12 cellular contexts compared by ENCODE assay signal in the genomic region with DNA sequence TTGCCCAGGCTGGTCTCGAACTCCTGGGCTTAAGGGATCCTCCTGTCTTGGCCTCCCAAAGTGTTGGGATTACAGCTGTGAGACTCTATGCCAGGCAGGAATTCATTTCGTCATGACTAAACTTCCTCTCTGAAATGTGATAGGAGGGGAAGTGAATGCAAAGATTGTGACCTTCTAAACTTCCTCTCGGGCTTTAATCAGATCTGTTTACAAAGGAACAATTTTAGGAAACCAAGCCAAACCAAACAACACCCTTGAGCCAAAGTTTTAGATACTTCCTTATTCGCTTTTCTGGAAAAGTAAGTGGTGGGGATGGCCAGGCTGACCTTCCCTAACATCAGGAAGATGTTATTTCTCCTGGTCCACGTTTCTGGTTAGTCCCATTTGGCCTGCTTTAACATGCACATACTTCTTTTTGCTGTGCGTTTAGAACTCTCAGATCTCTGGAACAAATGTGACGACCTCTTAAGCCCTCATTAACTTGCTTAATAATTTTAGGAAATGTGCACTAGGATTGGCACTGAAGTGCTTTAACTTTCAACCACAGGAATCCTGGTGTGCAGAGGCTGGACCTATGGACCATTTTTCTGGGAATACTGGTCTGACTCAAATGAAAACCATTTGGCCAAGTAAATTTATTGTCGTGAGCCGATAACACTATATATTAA. TPM values are rescaled to one million over a fixed set of nuclear protein-coding genes. Genes with fewer than 3 reads are reported as not detected.
DNase-seq lines count a peak whose midpoint lies in the region; ATAC-seq and TF ChIP-seq lines count a peak whose summit lies in the region.
"Had no signal": no experiment of that assay in that cellular context is flagged by ENCODE, and none has a peak within 500 bp of the region (broad histone marks: within the 10 kb centered on the region; RNA-seq: fewer than 3 reads in every experiment).

No MANE protein-coding gene starts in this region.

- no peaks in the 10 kb centered on the region for H3K36me3 ChIP-seq in A673 (ENCODE audit: insufficient read depth, low read length, poor library complexity, severe bottlenecking)
- H3K36me3 ChIP-seq in breast epithelium = no peaks in the 10 kb centered on the region
- peaks cover 0 to 2% (median 0%) of the 10 kb centered on the region in 4 donors for H3K36me3 ChIP-seq in liver (ENCODE audit: control insufficient read depth in 4 of 4, insufficient read depth in 3 of 4, low read depth in 1 of 4, low read length in 3 of 4)
- H3K36me3 ChIP-seq: BE2C had no signal

- no peak overlapping the region for H3K4me3 ChIP-seq in A673 (ENCODE audit: low read depth, low read length, poor library complexity, severe bottlenecking)
- no peak overlapping the region for H3K4me3 ChIP-seq in breast epithelium
- H3K4me3 ChIP-seq in liver (ENCODE audit: low read depth in 1 of 3, low read length in 3 of 3) = no peak overlapping the region

- CTCF ChIA-PET in A673 (lab: Charles Lee) = no interaction called here

- no peak for TF ChIP-seq RAD21 in liver (IDR thresholded peaks at IDR 0.05)

- no peaks in the 10 kb centered on the region for H3K4me1 ChIP-seq in A673 (ENCODE audit: insufficient read depth, low read length, poor library complexity, severe bottlenecking)
- H3K4me1 ChIP-seq in breast epithelium = no peaks in the 10 kb centered on the region
- H3K4me1 ChIP-seq in liver (ENCODE audit: control insufficient read depth in 4 of 4, insufficient read depth in 4 of 4, low read length in 3 of 4) = peaks cover 2 to 12% (median 9%) of the 10 kb centered on the region in 4 donors
- H3K4me1 ChIP-seq: BE2C had no signal

- POLR2A ChIA-PET in A673 (lab: Charles Lee; ENCODE audit: low non-redundant PET) = no interaction called here

- H3K9me3 ChIP-seq in A673 (ENCODE audit: low read depth, low read length, poor library complexity, severe bottlenecking) = no peaks in the 10 kb centered on the region
- no peaks in the 10 kb centered on the region for H3K9me3 ChIP-seq in breast epithelium
- no peaks in the 10 kb centered on the region for H3K9me3 ChIP-seq in liver (ENCODE audit: control insufficient read depth in 4 of 4, low read length in 3 of 4)
- H3K9me3 ChIP-seq: BE2C had no signal

- TF ChIP-seq CTCF in A673 (conservative IDR thresholded peaks at IDR 0.05; ENCODE audit: low read depth, low read length) = no peak
- TF ChIP-seq CTCF in breast epithelium (IDR thresholded peaks at IDR 0.05) = no peak
- TF ChIP-seq CTCF in liver (IDR thresholded peaks at IDR 0.05; ENCODE audit: low read depth, low read length, missing input control) = no peak

- H3K27ac ChIP-seq in A673 (ENCODE audit: low read depth, low read length, poor library complexity, severe bottlenecking) = no peak overlapping the region
- H3K27ac ChIP-seq in breast epithelium = peak overlapping the region; percentile 4 to 48
- no peak overlapping the region for H3K27ac ChIP-seq in liver (ENCODE audit: low read depth in 1 of 2, low read length in 2 of 2)

- no peak for TF ChIP-seq POLR2A in breast epithelium (IDR thresholded peaks at IDR 0.05)

- WGBS in liver = 33% methylated on average over 9 of the region's 9 CpGs

- ATAC-seq in HG02588 (IDR thresholded peaks at IDR 0.05; ENCODE audit: unreplicated experiment) = no peak
- ATAC-seq in HG02571 (IDR thresholded peaks at IDR 0.05; ENCODE audit: unreplicated experiment) = no peak

- DNase-seq in A673 (ENCODE audit: low spot score) = peak; percentile 23
- peak; percentile 81 for DNase-seq in LHCN-M2 (ENCODE audit: low read depth)
- DNase-seq in breast epithelium (ENCODE audit: low spot score in 2 of 2) = no peak
- DNase-seq in activated CD4-positive, alpha-beta T cell treated with anti-CD3 and anti-CD28 coated beads, Interleukin-2, amount 50 U/mL, for 48 hours = no peak
- no peak for DNase-seq in stimulated activated CD4-positive, alpha-beta T cell treated with anti-CD3 and anti-CD28 coated beads, Interleukin-4, amount 100 ng/mL, for 24 hours
- DNase-seq: BE2C, GOT3, hippocampal formation, occipital lobe had no signal

- H3K9ac ChIP-seq in liver (ENCODE audit: low read depth in 1 of 2, low read length in 2 of 2) = no peak overlapping the region

- no peaks in the 10 kb centered on the region for H3K27me3 ChIP-seq in A673 (replicated peaks; ENCODE audit: insufficient read depth, low read depth, low read length, poor library complexity)
- no peaks in the 10 kb centered on the region for H3K27me3 ChIP-seq in breast epithelium
- no peaks in the 10 kb centered on the region for H3K27me3 ChIP-seq in liver (ENCODE audit: control insufficient read depth in 4 of 4, insufficient read depth in 4 of 4, low read length in 3 of 4)
- H3K27me3 ChIP-seq: BE2C had no signal

- BruUV-seq in A673 (replicated peaks; lab: Mats Ljungman, UMichigan) = no TSS peak

- intact Hi-C loops in A673 (cut with micrococcal nuclease; ENCODE audit: unreplicated experiment) = no loop called here
- intact Hi-C loops in breast epithelium (cut with DNase I; ENCODE audit: low total_unique reads) = no loop called here

TF ChIP-seq in liver, 16 proteins besides CTCF, POLR2A, EP300 and RAD21:
- TF ChIP-seq EGR1 (IDR thresholded peaks at IDR 0.05; ENCODE audit: low read depth in 2 of 2) = peak; percentile 32 to 45
- TF ChIP-seq RXRA (IDR thresholded peaks at IDR 0.05) = peak in 1 of 2 donors; percentile 42
- TF ChIP-seq GABPA (IDR thresholded peaks at IDR 0.05 in 1 of 2, conservative IDR thresholded peaks at IDR 0.05 in 1 of 2) = no peak
- TF ChIP-seq, protein P1, sequence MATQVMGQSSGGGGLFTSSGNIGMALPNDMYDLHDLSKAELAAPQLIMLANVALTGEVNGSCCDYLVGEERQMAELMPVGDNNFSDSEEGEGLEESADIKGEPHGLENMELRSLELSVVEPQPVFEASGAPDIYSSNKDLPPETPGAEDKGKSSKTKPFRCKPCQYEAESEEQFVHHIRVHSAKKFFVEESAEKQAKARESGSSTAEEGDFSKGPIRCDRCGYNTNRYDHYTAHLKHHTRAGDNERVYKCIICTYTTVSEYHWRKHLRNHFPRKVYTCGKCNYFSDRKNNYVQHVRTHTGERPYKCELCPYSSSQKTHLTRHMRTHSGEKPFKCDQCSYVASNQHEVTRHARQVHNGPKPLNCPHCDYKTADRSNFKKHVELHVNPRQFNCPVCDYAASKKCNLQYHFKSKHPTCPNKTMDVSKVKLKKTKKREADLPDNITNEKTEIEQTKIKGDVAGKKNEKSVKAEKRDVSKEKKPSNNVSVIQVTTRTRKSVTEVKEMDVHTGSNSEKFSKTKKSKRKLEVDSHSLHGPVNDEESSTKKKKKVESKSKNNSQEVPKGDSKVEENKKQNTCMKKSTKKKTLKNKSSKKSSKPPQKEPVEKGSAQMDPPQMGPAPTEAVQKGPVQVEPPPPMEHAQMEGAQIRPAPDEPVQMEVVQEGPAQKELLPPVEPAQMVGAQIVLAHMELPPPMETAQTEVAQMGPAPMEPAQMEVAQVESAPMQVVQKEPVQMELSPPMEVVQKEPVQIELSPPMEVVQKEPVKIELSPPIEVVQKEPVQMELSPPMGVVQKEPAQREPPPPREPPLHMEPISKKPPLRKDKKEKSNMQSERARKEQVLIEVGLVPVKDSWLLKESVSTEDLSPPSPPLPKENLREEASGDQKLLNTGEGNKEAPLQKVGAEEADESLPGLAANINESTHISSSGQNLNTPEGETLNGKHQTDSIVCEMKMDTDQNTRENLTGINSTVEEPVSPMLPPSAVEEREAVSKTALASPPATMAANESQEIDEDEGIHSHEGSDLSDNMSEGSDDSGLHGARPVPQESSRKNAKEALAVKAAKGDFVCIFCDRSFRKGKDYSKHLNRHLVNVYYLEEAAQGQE (IDR thresholded peaks at IDR 0.05) = no peak
- TF ChIP-seq, protein P2, sequence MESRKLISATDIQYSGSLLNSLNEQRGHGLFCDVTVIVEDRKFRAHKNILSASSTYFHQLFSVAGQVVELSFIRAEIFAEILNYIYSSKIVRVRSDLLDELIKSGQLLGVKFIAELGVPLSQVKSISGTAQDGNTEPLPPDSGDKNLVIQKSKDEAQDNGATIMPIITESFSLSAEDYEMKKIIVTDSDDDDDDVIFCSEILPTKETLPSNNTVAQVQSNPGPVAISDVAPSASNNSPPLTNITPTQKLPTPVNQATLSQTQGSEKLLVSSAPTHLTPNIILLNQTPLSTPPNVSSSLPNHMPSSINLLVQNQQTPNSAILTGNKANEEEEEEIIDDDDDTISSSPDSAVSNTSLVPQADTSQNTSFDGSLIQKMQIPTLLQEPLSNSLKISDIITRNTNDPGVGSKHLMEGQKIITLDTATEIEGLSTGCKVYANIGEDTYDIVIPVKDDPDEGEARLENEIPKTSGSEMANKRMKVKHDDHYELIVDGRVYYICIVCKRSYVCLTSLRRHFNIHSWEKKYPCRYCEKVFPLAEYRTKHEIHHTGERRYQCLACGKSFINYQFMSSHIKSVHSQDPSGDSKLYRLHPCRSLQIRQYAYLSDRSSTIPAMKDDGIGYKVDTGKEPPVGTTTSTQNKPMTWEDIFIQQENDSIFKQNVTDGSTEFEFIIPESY (IDR thresholded peaks at IDR 0.05) = no peak
- no peak for TF ChIP-seq JUND (IDR thresholded peaks at IDR 0.05)
- no peak for TF ChIP-seq YY1 (IDR thresholded peaks at IDR 0.05)
- TF ChIP-seq FOXA2 (IDR thresholded peaks at IDR 0.05) = no peak
- TF ChIP-seq, protein P3, sequence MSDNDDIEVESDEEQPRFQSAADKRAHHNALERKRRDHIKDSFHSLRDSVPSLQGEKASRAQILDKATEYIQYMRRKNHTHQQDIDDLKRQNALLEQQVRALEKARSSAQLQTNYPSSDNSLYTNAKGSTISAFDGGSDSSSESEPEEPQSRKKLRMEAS (IDR thresholded peaks at IDR 0.05) = peak; percentile 64
- no peak for TF ChIP-seq HNF4A (conservative IDR thresholded peaks at IDR 0.05)
- no peak for TF ChIP-seq HNF4G (IDR thresholded peaks at IDR 0.05)
- TF ChIP-seq NR2F2 (IDR thresholded peaks at IDR 0.05) = peak; percentile 89
- no peak for TF ChIP-seq FOXA1 (IDR thresholded peaks at IDR 0.05)
- TF ChIP-seq, protein P4, sequence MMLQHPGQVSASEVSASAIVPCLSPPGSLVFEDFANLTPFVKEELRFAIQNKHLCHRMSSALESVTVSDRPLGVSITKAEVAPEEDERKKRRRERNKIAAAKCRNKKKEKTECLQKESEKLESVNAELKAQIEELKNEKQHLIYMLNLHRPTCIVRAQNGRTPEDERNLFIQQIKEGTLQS (IDR thresholded peaks at IDR 0.05) = no peak
- peak; percentile 42 for TF ChIP-seq SP1 (IDR thresholded peaks at IDR 0.05)
- TF ChIP-seq TAF1 (conservative IDR thresholded peaks at IDR 0.05) = no peak

RNA-seq across cellular contexts. Expression of a gene that starts 33.2 kb away (rescaled TPM):
- total RNA-seq in A673 (2021) (138 and 142 TPM in 2 replicates), LHCN-M2 (2014; rRNA removed) (112 and 124 TPM in 2 replicates), breast epithelium (100 to 1,000 TPM; 108 to 150 (median 136) TPM), liver (10 to 100 TPM; 26.0 to 57.6 TPM)
- polyA plus RNA-seq in LHCN-M2 (2012) = 9.2 TPM
- polyA plus RNA-seq in liver = 10 to 100 TPM; 12.5 to 17.9 TPM

RNA-seq across cellular contexts. Expression of a gene that starts 59.4 kb away (rescaled TPM):
- total RNA-seq in A673 (2021) = not detected in 2 replicates
- not detected in 2 replicates for total RNA-seq in LHCN-M2 (2014; rRNA removed)
- not detected for polyA plus RNA-seq in LHCN-M2 (2012)
- total RNA-seq in breast epithelium = 1 to 10 TPM in 1 of 3 donors, under 1 TPM in 1, not detected in 1; 0.33 to 1.2 TPM
- under 1 TPM in 1 of 2 donors, not detected in 1; 0.08 TPM for total RNA-seq in liver
- under 1 TPM in 1 of 2 donors, not detected in 1; 0.02 TPM for polyA plus RNA-seq in liver

Comparison
In these comparisons a context has a peak if more than half of its experiments do, and no peak if none do; other contexts are left out.
1. DNase-seq: peak in A673 (single experiment) and LHCN-M2 (single experiment); none in breast epithelium (0 of 2), activated CD4-positive, alpha-beta T cell treated with anti-CD3 and anti-CD28 coated beads, Interleukin-2, amount 50 U/mL, for 48 hours (0 of 2) and stimulated activated CD4-positive, alpha-beta T cell treated with anti-CD3 and anti-CD28 coated beads, Interleukin-4, amount 100 ng/mL, for 24 hours (single experiment).
2. H3K27ac ChIP-seq: peak in breast epithelium (2 of 2); none in A673 (single experiment) and liver (0 of 2).